In the genomic region with DNA sequence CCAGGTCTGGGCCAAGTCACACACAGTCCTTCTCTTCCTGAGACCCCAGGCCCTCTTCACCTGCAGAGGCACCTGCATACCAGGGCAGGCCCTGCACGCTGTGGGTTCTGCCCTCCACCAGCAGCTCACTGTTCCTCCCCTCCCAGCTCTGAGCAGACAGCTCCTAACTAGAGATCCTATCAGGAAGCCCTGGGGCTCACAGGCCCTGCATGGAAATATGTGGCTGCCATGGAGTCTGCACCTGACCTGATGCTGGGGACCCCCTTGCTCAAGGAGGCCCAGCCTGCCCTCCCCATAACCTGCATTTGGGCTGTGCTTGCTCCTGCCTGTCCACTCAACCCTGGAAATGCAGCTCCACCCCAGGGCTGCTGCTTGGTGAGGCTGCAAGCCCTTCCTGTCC, we compare ENCODE assay signal across 20 cellular contexts. TPM values are rescaled to one million over a fixed set of nuclear protein-coding genes. Genes with fewer than 3 reads are reported as not detected.
A peak's percentile ranks its signal among the peaks of the same experiment; 100 is the strongest.
DNase-seq lines count a peak whose midpoint lies in the region; ATAC-seq, FAIRE-seq and TF ChIP-seq lines count a peak whose summit lies in the region.
"Had no signal": no experiment of that assay in that cellular context is flagged by ENCODE, and none has a peak within 500 bp of the region (broad histone marks: within the 10 kb centered on the region; RNA-seq: fewer than 3 reads in every experiment).

No MANE protein-coding gene starts in this region.

- no peak overlapping the region for H2BK120ac ChIP-seq in neuronal stem cell (ENCODE audit: low read depth, low read length)

- H3K4ac ChIP-seq in neuronal stem cell (ENCODE audit: low read length): no peak overlapping the region

- TF ChIP-seq EP300 in SK-N-SH (IDR thresholded peaks at IDR 0.05; ENCODE audit: borderline replicate concordance in 1 of 2, low read depth in 1 of 2, low read length in 1 of 2) (no peak), K562 (IDR thresholded peaks at IDR 0.05; ENCODE audit: low read length) (no peak)

- POLR2A ChIA-PET in SK-N-SH (lab: Yijun Ruan, JAX) (no interaction called here), K562 (lab: Yijun Ruan, JAX) (interaction anchor here (0.6 kb wide), 1 partner anchor 154 kb away, joined by 3 read pairs; no protein-coding TSS in a partner anchor)

- no peak for TF ChIP-seq RAD21 in SK-N-SH (IDR thresholded peaks at IDR 0.05; ENCODE audit: low read length)
- TF ChIP-seq RAD21 in K562 (CRISPR knock-in tag; conservative IDR thresholded peaks at IDR 0.05 in 1 of 2, IDR thresholded peaks at IDR 0.05 in 1 of 2): no peak

- H2BK15ac ChIP-seq in neuronal stem cell (ENCODE audit: low read length): peak overlapping the region; percentile 4

- no peak for ATAC-seq in SK-N-SH treated with all-trans-retinoic acid at 6 μM for 48 hours
- peak; percentile 17; the same call in 2 of the 3 replicates for ATAC-seq in K562
- ATAC-seq: CD8-positive, alpha-beta T cell had no signal

- H3K79me2 ChIP-seq in SK-N-SH (ENCODE audit: insufficient read depth) (no peaks in the 10 kb centered on the region), K562 (ENCODE audit: control insufficient read depth, insufficient read depth, low read length) (no peaks in the 10 kb centered on the region)

- no peak overlapping the region for H4K8ac ChIP-seq in neuronal stem cell (ENCODE audit: low read depth, low read length)

- H3K9me1 ChIP-seq in K562 (ENCODE audit: control insufficient read depth, insufficient read depth, low read length): no peaks in the 10 kb centered on the region

- in situ Hi-C loops in K562 (cut with MboI): no loop called here

- H3K9ac ChIP-seq in SK-N-SH (no peak overlapping the region), K562 (ENCODE audit: insufficient read depth in 1 of 2, low read depth in 2 of 2, low read length in 2 of 2) (peak overlapping the region in 1 of 2 experiments; percentile 10; a peak in 2 of 4 replicates), neuronal stem cell (ENCODE audit: low read depth, low read length, poor library complexity) (no peak overlapping the region)

- no peak overlapping the region for H3K14ac ChIP-seq in neuronal stem cell (ENCODE audit: low read length)

- H2AK5ac ChIP-seq in neuronal stem cell (ENCODE audit: low read depth, low read length): no peak overlapping the region

- H3K4me2 ChIP-seq in SK-N-SH: no peak overlapping the region
- no peak overlapping the region for H3K4me2 ChIP-seq in K562 (ENCODE audit: insufficient read depth, low read length)
- no peak overlapping the region for H3K4me2 ChIP-seq in neuronal stem cell (ENCODE audit: insufficient read depth, low read length, poor library complexity, severe bottlenecking)

- no peak overlapping the region for H4K91ac ChIP-seq in neuronal stem cell (ENCODE audit: low read depth, low read length, poor library complexity)

- H3K23ac ChIP-seq in neuronal stem cell (ENCODE audit: low read depth, low read length, poor library complexity): no peak overlapping the region

- no peak for TF ChIP-seq POLR2A in K562 (conservative IDR thresholded peaks at IDR 0.05)

- H3K79me1 ChIP-seq in neuronal stem cell (ENCODE audit: low read depth, low read length): no peaks in the 10 kb centered on the region

- intact Hi-C loops in K562 (cut with micrococcal nuclease): no loop called here

- H3K9me3 ChIP-seq in SK-N-SH (no peaks in the 10 kb centered on the region), K562 (replicated peaks; ENCODE audit: control insufficient read depth, insufficient read depth, low read depth, low read length) (no peaks in the 10 kb centered on the region), neuronal stem cell (replicated peaks in 1 of 2; ENCODE audit: control insufficient read depth in 2 of 2, insufficient read depth in 1 of 2, low read depth in 1 of 2, low read length in 2 of 2) (no peaks in the 10 kb centered on the region)

- no peaks in the 10 kb centered on the region for H3K4me1 ChIP-seq in SK-N-SH (ENCODE audit: control insufficient read depth in 1 of 2, insufficient read depth in 2 of 2, low read depth in 1 of 2, low read length in 1 of 2)
- peaks cover 14 to 27% of the 10 kb centered on the region in 2 experiments; a peak in 4 of 5 replicates for H3K4me1 ChIP-seq in K562 (replicated peaks in 1 of 2; ENCODE audit: control insufficient read depth in 2 of 2, insufficient read depth in 2 of 2, low read length in 2 of 2)
- no peaks in the 10 kb centered on the region for H3K4me1 ChIP-seq in neuronal stem cell (ENCODE audit: control insufficient read depth in 2 of 2, insufficient read depth in 1 of 2, low read depth in 1 of 2, low read length in 2 of 2)

- H3F3A ChIP-seq in SK-N-SH (replicated peaks; ENCODE audit: insufficient read depth): no peaks in the 10 kb centered on the region

- no peaks in the 10 kb centered on the region for H3K9me2 ChIP-seq in SK-N-SH

- no peak for FAIRE-seq in K562 (lab: Jason Lieb, UNC)
- FAIRE-seq: D721Med, G401.6, GM12891, GM19239 had no signal

- TF ChIP-seq CTCF in SK-N-SH (IDR thresholded peaks at IDR 0.05): no peak
- no peak for TF ChIP-seq CTCF in K562 (IDR thresholded peaks at IDR 0.05 in 2 of 3, conservative IDR thresholded peaks at IDR 0.05 in 1 of 3; ENCODE audit: insufficient read depth in 2 of 3, low read depth in 1 of 3, low read length in 3 of 3)
- no peak for TF ChIP-seq CTCF in GM20000 (IDR thresholded peaks at IDR 0.05; ENCODE audit: extremely low read depth, missing control alignments)

- no peak for DNase-seq in SK-N-SH
- DNase-seq in K562 (ENCODE audit: extremely low read depth in 1 of 4, low spot score in 3 of 4): no peak
- DNase-seq in neuronal stem cell (ENCODE audit: low spot score): no peak
- DNase-seq in NCI-H2196 treated with DMSO at 0.1 percent for 48 hours (lab: John Stamatoyannopoulos, UW; ENCODE audit: unreplicated experiment): no peak
- no peak for DNase-seq in activated gamma-delta T cell treated with Interleukin-2 at 50 U/mL for 16 hours
- no peak for DNase-seq in GM20000 (ENCODE audit: low spot score)
- DNase-seq: CD8-positive, alpha-beta T cell; COR-L47; DMS153; DMS79 treated with DMSO at 0.1 percent for 48 hours had no signal

- BruUV-seq in K562 (replicated peaks; lab: Mats Ljungman, UMichigan): no TSS peak

- 0% methylated on average over 1 of the region's 1 CpG for WGBS in SK-N-SH (ENCODE audit: low lambda C conversion rate)
- WGBS in K562 (ENCODE audit: insufficient coverage, low coverage, missing lambda C conversion rate): 27% methylated on average over 1 of the region's 1 CpG
- WGBS in neuronal stem cell (ENCODE audit: extremely low coverage in 2 of 2, insufficient read length in 2 of 2, insufficient replicate concordance in 1 of 2), 2 donors: no CpG with 5 or more reads among the region's 1 CpG

- H2BK12ac ChIP-seq in neuronal stem cell (ENCODE audit: low read length): no peak overlapping the region

- H3K4me3 ChIP-seq in SK-N-SH (ENCODE audit: low read depth in 2 of 2, low read length in 1 of 2) (no peak overlapping the region), K562 (no peak overlapping the region), neuronal stem cell (ENCODE audit: low read length in 2 of 2) (peak overlapping the region in 1 of 2 donors; percentile 41)

- H3K27me3 ChIP-seq in SK-N-SH (ENCODE audit: insufficient read depth): no peaks in the 10 kb centered on the region; the same call in 1 of the 2 replicates
- H3K27me3 ChIP-seq in K562 (ENCODE audit: control insufficient read depth in 2 of 2, insufficient read depth in 2 of 2, low read length in 2 of 2): no peaks in the 10 kb centered on the region; a peak in 2 of 5 replicates
- H3K27me3 ChIP-seq in neuronal stem cell (ENCODE audit: control insufficient read depth in 3 of 3, insufficient read depth in 3 of 3, low read depth in 1 of 3, low read length in 3 of 3): peaks cover 0 to 22% (median 0%) of the 10 kb centered on the region in 3 experiments

- H2AFZ ChIP-seq in SK-N-SH (ENCODE audit: low read depth) (no peak overlapping the region), K562 (ENCODE audit: low read depth, low read length) (peak overlapping the region; percentile 90), neuronal stem cell (ENCODE audit: low read length) (no peak overlapping the region)

- H4K20me1 ChIP-seq in SK-N-SH (ENCODE audit: insufficient read depth): no peaks in the 10 kb centered on the region
- H4K20me1 ChIP-seq in K562 (replicated peaks; ENCODE audit: control insufficient read depth, insufficient read depth, low read length): no peaks in the 10 kb centered on the region

- H3K18ac ChIP-seq in neuronal stem cell (ENCODE audit: low read length): no peak overlapping the region

- no peaks in the 10 kb centered on the region for H3K36me3 ChIP-seq in SK-N-SH (replicated peaks in 1 of 2; ENCODE audit: control insufficient read depth in 1 of 2, insufficient read depth in 2 of 2, low read length in 1 of 2)
- no peaks in the 10 kb centered on the region for H3K36me3 ChIP-seq in K562 (ENCODE audit: control insufficient read depth, insufficient read depth, low read length)
- no peaks in the 10 kb centered on the region for H3K36me3 ChIP-seq in neuronal stem cell (replicated peaks in 1 of 2; ENCODE audit: control insufficient read depth in 2 of 2, insufficient read depth in 2 of 2, low read length in 2 of 2)

- H2BK5ac ChIP-seq in neuronal stem cell (ENCODE audit: low read length): no peak overlapping the region

- H3K27ac ChIP-seq in SK-N-SH (ENCODE audit: low read depth in 2 of 2, low read length in 1 of 2): no peak overlapping the region
- no peak overlapping the region for H3K27ac ChIP-seq in K562 (ENCODE audit: extremely low read depth, low read depth, low read length)
- H3K27ac ChIP-seq in neuronal stem cell (replicated peaks; ENCODE audit: low read length): no peak overlapping the region
- H3K27ac ChIP-seq: 22Rv1 had no signal

- CTCF ChIA-PET in SK-N-SH (lab: Yijun Ruan, JAX): interaction anchor here (1.1 kb wide), 1 partner anchor 22 kb away, joined by 3 read pairs; no protein-coding TSS in a partner anchor
- CTCF ChIA-PET in K562 (lab: Yijun Ruan, JAX; ENCODE audit: low intra/inter-chr PET ratio): no interaction called here

RNA-seq across cellular contexts. Expression of a gene that starts 14.6 kb away (rescaled TPM):
- polyA plus RNA-seq in SK-N-SH (2012; rRNA removed) (not detected in 2 replicates), K562 (2011; rRNA removed) (not detected in 2 replicates), K562 (2014; fragmentation: Illumina TruSeq; extraction: Trizol) (not detected in 2 replicates), K562 (2014; fragmentation: Nextera tagmentation; extraction: Ambion mirVana) (not detected), K562 (2014; rRNA removed) (0.13 TPM in 1 of 2 replicates, not detected in the other)
- polyA plus RNA-seq in SK-N-SH (2012; cell fraction: cytosol; rRNA removed): not detected in 2 replicates
- not detected in 2 replicates for polyA plus RNA-seq in SK-N-SH (2012; cell fraction: nucleus; rRNA removed)
- total RNA-seq in K562 (2011; cell fraction: chromatin; rRNA removed; ENCODE audit: low replicate concordance): not detected in 2 replicates
- total RNA-seq in K562 (2011; cell fraction: nucleolus; rRNA removed): not detected in 2 replicates
- total RNA-seq in K562 (2011; cell fraction: nucleoplasm; rRNA removed): not detected in 2 replicates
- total RNA-seq in K562 (2014; rRNA removed) (not detected in 2 replicates), K562 (2014; rRNA removed; fragmentation: Illumina TruSeq; extraction: Trizol) (not detected in 2 replicates), K562 (2015; rRNA removed; fragmentation: Illumina TruSeq; extraction: Trizol) (not detected in 2 replicates), K562 (2021) (not detected in 2 replicates)
- polyA plus RNA-seq in K562 (2011; cell fraction: cytosol; rRNA removed): not detected in 2 replicates
- polyA plus RNA-seq in K562 (2011; cell fraction: nucleus; rRNA removed): not detected in 2 replicates
- not detected in 2 replicates for polyA plus RNA-seq in K562 (2012)
- polyA minus RNA-seq in K562 (2011; rRNA and poly(A)+ RNA removed): not detected in 2 replicates
- not detected in 2 replicates for polyA minus RNA-seq in K562 (2011; cell fraction: cytosol; rRNA and poly(A)+ RNA removed)
- not detected in 2 replicates for polyA minus RNA-seq in K562 (2011; cell fraction: nucleus; rRNA and poly(A)+ RNA removed)
- polyA plus RNA-seq in neuronal stem cell (2013, experiment 1 of 2): not detected
- not detected for polyA plus RNA-seq in neuronal stem cell (2013, experiment 2 of 2)
- total RNA-seq: A673, H4, IMR-90 had no signal
- polyA plus RNA-seq: BJ, IMR-90 had no signal
